In the genomic region with DNA sequence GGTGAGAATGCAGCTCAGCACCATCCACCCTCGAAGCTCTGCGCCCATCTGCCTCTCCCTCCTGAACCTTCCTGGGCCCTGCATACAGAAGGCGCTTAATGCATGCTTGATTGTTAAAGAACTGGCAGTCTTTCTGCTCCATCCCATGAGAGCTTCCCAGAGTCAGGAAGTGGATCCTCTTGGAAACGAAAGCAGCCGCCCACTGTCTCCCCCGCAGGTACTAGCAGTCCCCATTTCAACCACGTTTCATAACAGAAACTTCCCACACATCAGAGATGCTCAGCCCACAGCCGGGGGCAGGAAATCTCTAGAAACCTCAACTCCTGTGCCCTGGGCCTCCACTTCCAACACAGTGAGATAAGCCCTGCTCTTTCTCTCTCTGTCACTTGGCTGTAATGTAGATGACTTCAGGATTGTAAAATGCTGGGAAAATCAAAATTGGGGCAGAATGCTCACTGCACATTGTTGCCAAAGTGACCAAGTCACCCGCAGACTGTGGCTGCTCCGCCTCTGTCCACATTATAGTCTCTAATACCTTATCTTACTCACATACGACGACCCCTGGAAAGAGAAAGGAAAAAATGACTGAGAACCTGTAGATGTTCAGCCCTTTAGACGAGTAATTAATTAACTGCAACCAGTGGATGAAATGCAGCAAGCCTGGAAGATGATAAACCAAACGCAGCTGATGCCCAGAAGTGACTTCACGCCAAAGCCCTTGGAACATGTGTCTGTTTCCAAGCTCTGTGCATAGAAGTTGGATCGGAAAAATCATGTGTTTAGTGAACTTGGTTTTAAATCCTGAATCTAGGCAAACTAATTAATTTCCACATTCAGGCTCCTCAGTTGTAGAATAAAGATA, we compare ENCODE assay signal across 11 cellular contexts. TPM values are rescaled to one million over a fixed set of nuclear protein-coding genes. Genes with fewer than 3 reads are reported as not detected.
A peak's percentile ranks its signal among the peaks of the same experiment; 100 is the strongest.
DNase-seq lines count a peak whose midpoint lies in the region; ATAC-seq and TF ChIP-seq lines count a peak whose summit lies in the region.
"Had no signal": no experiment of that assay in that cellular context is flagged by ENCODE, and none has a peak within 500 bp of the region (broad histone marks: within the 10 kb centered on the region; RNA-seq: fewer than 3 reads in every experiment).

No MANE protein-coding gene starts in this region.

- H3K36me3 ChIP-seq in heart left ventricle: no peaks in the 10 kb centered on the region
- no peaks in the 10 kb centered on the region for H3K36me3 ChIP-seq in aorta (ENCODE audit: control insufficient read depth in 1 of 2, insufficient read depth in 2 of 2, low read length in 1 of 2)

- peak overlapping the region in 1 of 12 donors; percentile 26 for H3K27ac ChIP-seq in heart left ventricle
- H3K27ac ChIP-seq in aorta (ENCODE audit: low read depth in 1 of 2, low read length in 2 of 2): no peak overlapping the region
- H3K27ac ChIP-seq: C4-2B had no signal

- no peaks in the 10 kb centered on the region for H3K27me3 ChIP-seq in heart left ventricle
- H3K27me3 ChIP-seq in aorta (ENCODE audit: control insufficient read depth in 1 of 2, insufficient read depth in 2 of 2, low read length in 1 of 2): no peaks in the 10 kb centered on the region

- H3K36me3 Mint-ChIP-seq in natural killer cell treated with Interleukin-12 subunit alpha and Interleukin-12 subunit beta and Interleukin-15 and Interleukin-18, amount 100 ng/mL, for 72 hours: no peaks in the 10 kb centered on the region
- no peaks in the 10 kb centered on the region for H3K36me3 Mint-ChIP-seq in natural killer cell
- no peaks in the 10 kb centered on the region for H3K36me3 Mint-ChIP-seq in immature natural killer cell

- H3K9me3 ChIP-seq in heart left ventricle (no peaks in the 10 kb centered on the region), aorta (ENCODE audit: control insufficient read depth, low read length) (no peaks in the 10 kb centered on the region)

- H3K4me1 ChIP-seq in heart left ventricle (peaks cover 0 to 23% (median 10%) of the 10 kb centered on the region in 12 donors), aorta (ENCODE audit: control insufficient read depth in 1 of 2, insufficient read depth in 2 of 2, low read length in 2 of 2) (no peaks in the 10 kb centered on the region)

- no peak overlapping the region for H3K4me3 ChIP-seq in heart left ventricle
- no peak overlapping the region for H3K4me3 ChIP-seq in aorta (ENCODE audit: low read length in 2 of 2)
- H3K4me3 ChIP-seq: lung had no signal

- no peaks in the 10 kb centered on the region for H3K9me3 Mint-ChIP-seq in natural killer cell treated with Interleukin-12 subunit alpha and Interleukin-12 subunit beta and Interleukin-15 and Interleukin-18, amount 100 ng/mL, for 72 hours
- no peaks in the 10 kb centered on the region for H3K9me3 Mint-ChIP-seq in natural killer cell
- H3K9me3 Mint-ChIP-seq in immature natural killer cell: no peaks in the 10 kb centered on the region

- intact Hi-C loops in natural killer cell (cut with micrococcal nuclease): no loop called here
- intact Hi-C loops in heart left ventricle (cut with DNase I): no loop called here
- intact Hi-C loops in aorta (cut with DNase I): no loop called here

- H3K27ac Mint-ChIP-seq in natural killer cell treated with Interleukin-12 subunit alpha and Interleukin-12 subunit beta and Interleukin-15 and Interleukin-18, amount 100 ng/mL, for 72 hours: no peak overlapping the region
- H3K27ac Mint-ChIP-seq in natural killer cell: no peak overlapping the region
- H3K27ac Mint-ChIP-seq in immature natural killer cell: no peak overlapping the region

- no peak for DNase-seq in natural killer cell treated with Interleukin-12 subunit alpha and Interleukin-12 subunit beta and Interleukin-15 and Interleukin-18, amount 100 ng/mL, for 72 hours (ENCODE audit: low spot score)
- DNase-seq in natural killer cell (no peak), heart left ventricle (peak in 1 of 5 donors; percentile 45), aorta (no peak), D341Med (ENCODE audit: low spot score) (no peak), immature natural killer cell (no peak)
- peak; percentile 43 to 46 for DNase-seq in activated CD4-positive, alpha-beta T cell treated with anti-CD3 and anti-CD28 coated beads, Interleukin-2, amount 50 U/mL, for 48 hours

- peaks cover 11 to 22% of the 10 kb centered on the region in 2 donors for H3K27me3 Mint-ChIP-seq in natural killer cell treated with Interleukin-12 subunit alpha and Interleukin-12 subunit beta and Interleukin-15 and Interleukin-18, amount 100 ng/mL, for 72 hours
- peaks cover 20 to 23% of the 10 kb centered on the region in 2 donors for H3K27me3 Mint-ChIP-seq in natural killer cell (ENCODE audit: low read depth in 2 of 2)
- H3K27me3 Mint-ChIP-seq in immature natural killer cell (ENCODE audit: low read depth in 3 of 3): peaks cover 2 to 10% (median 6%) of the 10 kb centered on the region in 3 donors

- WGBS in heart left ventricle, 4 donors: 56 to 72% (median 62%) methylated on average over 13 to 16 of the region's 16 CpGs
- 30 to 31% methylated on average over 16 of the region's 16 CpGs for WGBS in aorta, 2 donors

- H3K4me1 Mint-ChIP-seq in natural killer cell treated with Interleukin-12 subunit alpha and Interleukin-12 subunit beta and Interleukin-15 and Interleukin-18, amount 100 ng/mL, for 72 hours (ENCODE audit: low read depth in 2 of 2): peaks cover 5 to 16% of the 10 kb centered on the region in 2 donors
- H3K4me1 Mint-ChIP-seq in natural killer cell: peaks cover 7% of the 10 kb centered on the region in 2 donors
- no peaks in the 10 kb centered on the region for H3K4me1 Mint-ChIP-seq in immature natural killer cell

- TF ChIP-seq POLR2A in heart left ventricle (IDR thresholded peaks at IDR 0.05): no peak

- H3K4me3 Mint-ChIP-seq in natural killer cell treated with Interleukin-12 subunit alpha and Interleukin-12 subunit beta and Interleukin-15 and Interleukin-18, amount 100 ng/mL, for 72 hours: peak overlapping the region; percentile 7
- H3K4me3 Mint-ChIP-seq in natural killer cell (no peak overlapping the region), immature natural killer cell (no peak overlapping the region)

- no peak for ATAC-seq in natural killer cell treated with Interleukin-12 subunit alpha and Interleukin-12 subunit beta and Interleukin-15 and Interleukin-18, amount 100 ng/mL, for 72 hours
- no peak for ATAC-seq in natural killer cell
- ATAC-seq in heart left ventricle: peak; percentile 14 to 72 (median 47)
- peak; percentile 45 for ATAC-seq in aorta (ENCODE audit: low FRiP score)
- no peak for ATAC-seq in GM19328 (IDR thresholded peaks at IDR 0.05; ENCODE audit: unreplicated experiment)
- ATAC-seq: Panc1 had no signal

- TF ChIP-seq CTCF in natural killer cell (IDR thresholded peaks at IDR 0.05): no peak
- no peak for TF ChIP-seq CTCF in heart left ventricle (IDR thresholded peaks at IDR 0.05)

RNA-seq across cellular contexts. Expression of gene GSDME, which starts 28.5 kb away (rescaled TPM):
- total RNA-seq in natural killer cell treated with Interleukin-12 subunit alpha and Interleukin-12 subunit beta and Interleukin-15 and Interleukin-18, amount 100 ng/mL, for 72 hours: 1 to 10 TPM; 3.5 to 5.2 TPM
- total RNA-seq in natural killer cell: under 1 TPM in 2 of 3 donors, not detected in 1; 0.20 to 0.31 TPM
- total RNA-seq in heart left ventricle: 10 to 100 TPM in 2 of 9 donors, 1 to 10 TPM in 7; 2.6 to 17.4 (median 4.9) TPM
- polyA plus RNA-seq in heart left ventricle: 1 to 10 TPM; 2.6 to 5.8 TPM
- total RNA-seq in aorta: 10 to 100 TPM; 16.3 to 18.6 TPM
- polyA plus RNA-seq in aorta: 10 to 100 TPM; 15.1 to 20.3 TPM
- polyA plus RNA-seq in immature natural killer cell: under 1 TPM in 1 of 3 donors, not detected in 2; 0.10 TPM

Comparison
In these comparisons a context has a peak if more than half of its experiments do, and no peak if none do; other contexts are left out.
1. ATAC-seq: peak in heart left ventricle (4 of 4) and aorta (single experiment); none in natural killer cell treated with Interleukin-12 subunit alpha and Interleukin-12 subunit beta and Interleukin-15 and Interleukin-18, amount 100 ng/mL, for 72 hours (0 of 2), natural killer cell (0 of 3) and GM19328 (single experiment).
2. DNase-seq: peak in activated CD4-positive, alpha-beta T cell treated with anti-CD3 and anti-CD28 coated beads, Interleukin-2, amount 50 U/mL, for 48 hours (2 of 2); none in natural killer cell treated with Interleukin-12 subunit alpha and Interleukin-12 subunit beta and Interleukin-15 and Interleukin-18, amount 100 ng/mL, for 72 hours (single experiment), natural killer cell (single experiment), aorta (0 of 2), D341Med (single experiment) and immature natural killer cell (0 of 3).